In the genomic region with DNA sequence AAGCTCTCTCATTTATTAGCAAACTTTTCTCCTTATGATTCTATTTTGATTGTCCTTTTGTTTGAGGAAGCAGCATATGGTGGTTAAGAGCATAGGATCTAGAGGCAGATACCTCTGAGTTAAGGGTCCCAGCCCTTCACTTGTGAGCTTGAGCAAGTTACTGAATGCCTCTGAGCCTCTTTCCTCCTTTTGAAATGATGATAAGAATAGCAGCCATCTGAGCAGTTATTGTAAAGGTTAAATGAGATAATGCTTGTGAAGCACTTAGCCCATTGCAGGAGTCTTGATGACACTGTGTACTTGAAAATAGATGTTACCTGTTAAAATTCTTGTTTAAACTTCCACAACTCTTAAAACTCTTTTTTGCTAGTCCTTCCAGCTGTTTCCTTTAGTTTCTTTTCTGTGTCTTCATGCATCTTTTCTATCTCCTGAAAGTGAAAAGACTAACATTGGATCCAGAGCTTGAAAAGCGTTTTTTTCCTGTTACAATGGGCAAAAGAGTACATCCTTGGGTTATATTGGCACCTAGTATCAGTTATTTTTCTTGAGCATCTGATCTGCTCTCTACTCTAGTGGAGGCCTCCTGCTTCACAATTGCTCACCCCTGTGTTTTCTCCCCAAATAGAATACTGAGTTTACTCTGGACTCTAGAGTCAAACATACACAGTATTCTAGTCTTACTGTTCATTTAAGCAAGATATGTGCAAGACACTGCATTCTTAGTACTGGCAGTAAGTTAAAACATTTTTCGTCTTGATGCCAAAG, we compare ENCODE assay signal across 1 cellular context.
TF ChIP-seq lines count a peak whose summit lies in the region.

No MANE protein-coding gene starts in this region.

TF ChIP-seq in H1, 55 proteins besides CTCF, POLR2A, EP300 and RAD21 (continued from another document):
- TF ChIP-seq YY1 (IDR thresholded peaks at IDR 0.05; ENCODE audit: low read depth, low read length) (no peak), USF2 (IDR thresholded peaks at IDR 0.05; ENCODE audit: low read length) (no peak), CHD7 (IDR thresholded peaks at IDR 0.05; ENCODE audit: insufficient replicate concordance, low read length) (no peak), CHD1 (IDR thresholded peaks at IDR 0.05; ENCODE audit: low read depth, low read length) (no peak), EZH2 (IDR thresholded peaks at IDR 0.05; ENCODE audit: low read depth, low read length, severe bottlenecking) (no peak), EGR1 (IDR thresholded peaks at IDR 0.05; ENCODE audit: borderline replicate concordance, low read depth, low read length) (no peak)
